ENCODE assay signal across 8 cellular contexts in the genomic region with DNA sequence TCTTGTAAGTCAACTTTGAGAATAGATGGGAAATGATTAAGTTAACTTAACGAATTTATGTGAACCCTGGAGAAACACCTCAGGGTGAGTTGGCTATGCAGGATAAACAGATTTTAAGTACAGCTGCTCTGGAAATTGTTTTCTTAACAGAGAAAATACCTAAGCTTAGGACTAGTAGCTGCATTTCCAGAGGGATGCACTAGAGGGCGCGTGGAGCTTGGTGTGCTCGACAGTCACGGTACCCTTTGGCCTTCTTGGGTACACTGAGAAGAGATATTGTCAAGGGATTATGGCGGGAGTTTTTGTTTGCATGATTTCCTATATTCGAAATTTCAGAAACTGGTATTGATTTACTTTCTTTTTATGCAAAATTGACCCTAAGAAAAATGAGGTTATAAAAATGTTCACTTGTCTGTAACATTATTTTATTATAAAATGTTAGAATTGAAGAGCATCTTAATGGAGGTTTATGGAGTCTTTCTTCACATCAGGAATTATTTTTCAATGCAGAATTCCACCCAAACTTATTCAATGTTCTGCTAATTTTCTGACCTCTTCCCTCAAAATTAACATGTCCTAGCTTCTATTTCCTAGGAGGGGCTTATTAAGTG. TPM values are rescaled to one million over a fixed set of nuclear protein-coding genes. Genes with fewer than 3 reads are reported as not detected.
DNase-seq lines count a peak whose midpoint lies in the region; ATAC-seq and TF ChIP-seq lines count a peak whose summit lies in the region.

No MANE protein-coding gene starts in this region.

- H3K27me3 ChIP-seq in esophagus muscularis mucosa, result peaks cover 0 to 2% (median 0%) of the 10 kb centered on the region in 4 donors

- H3K27me3 Mint-ChIP-seq in naive thymus-derived CD8-positive, alpha-beta T cell, result peaks cover 3 to 18% (median 10%) of the 10 kb centered on the region in 5 donors
- H3K27me3 Mint-ChIP-seq in stimulated activated naive B cell treated with anti-CD40 and anti-IgM and Interleukin-4, amounts not matched to agents 10 μg/mL and 1 μg/mL and 100 μg/mL, for 72 hours, result peaks cover 9 to 21% of the 10 kb centered on the region in 2 donors

- no peaks in the 10 kb centered on the region for H3K4me1 ChIP-seq in esophagus muscularis mucosa

- H3K27ac ChIP-seq in esophagus muscularis mucosa (replicated peaks in 1 of 4), result no peak overlapping the region

- 1% methylated on average over 7 of the region's 7 CpGs for WGBS in esophagus muscularis mucosa

- no peak overlapping the region for H3K27ac Mint-ChIP-seq in naive thymus-derived CD8-positive, alpha-beta T cell
- no peak overlapping the region for H3K27ac Mint-ChIP-seq in stimulated activated naive B cell treated with anti-CD40 and anti-IgM and Interleukin-4, amounts not matched to agents 10 μg/mL and 1 μg/mL and 100 μg/mL, for 72 hours

- no peaks in the 10 kb centered on the region for H3K36me3 ChIP-seq in esophagus muscularis mucosa

- H3K9me3 Mint-ChIP-seq in naive thymus-derived CD8-positive, alpha-beta T cell, result peaks cover 0 to 7% (median 3%) of the 10 kb centered on the region in 9 donors
- H3K9me3 Mint-ChIP-seq in stimulated activated naive B cell treated with anti-CD40 and anti-IgM and Interleukin-4, amounts not matched to agents 10 μg/mL and 1 μg/mL and 100 μg/mL, for 72 hours, result peaks cover 2 to 4% of the 10 kb centered on the region in 2 donors

- H3K4me1 Mint-ChIP-seq in naive thymus-derived CD8-positive, alpha-beta T cell, result peaks cover 0 to 2% (median 0%) of the 10 kb centered on the region in 4 donors
- no peaks in the 10 kb centered on the region for H3K4me1 Mint-ChIP-seq in stimulated activated naive B cell treated with anti-CD40 and anti-IgM and Interleukin-4, amounts not matched to agents 10 μg/mL and 1 μg/mL and 100 μg/mL, for 72 hours

- no peaks in the 10 kb centered on the region for H3K9me3 ChIP-seq in esophagus muscularis mucosa

- TF ChIP-seq EP300 in esophagus muscularis mucosa (IDR thresholded peaks at IDR 0.05), result no peak

- POLR2A ChIA-PET in naive thymus-derived CD8-positive, alpha-beta T cell (lab: Charles Lee), result no interaction called here

- peak; percentile 1 for DNase-seq in DMS79 (lab: John Stamatoyannopoulos, UW)
- peak; percentile 45 for DNase-seq in HuH-7 (ENCODE audit: low spot score)
- peak; percentile 71 for DNase-seq in NOMO-1 treated with dmso at 0.1 percent for 144 hours (lab: John Stamatoyannopoulos, UW; ENCODE audit: unreplicated experiment)
- DNase-seq in activated CD8-positive, alpha-beta memory T cell treated with anti-CD3 and anti-CD28 coated beads, Interleukin-2, amount 50 U/mL, for 1 hour (ENCODE audit: extremely low read depth), result peak; percentile 11
- no peak for DNase-seq in esophagus muscularis mucosa (ENCODE audit: extremely low spot score)
- DNase-seq in naive thymus-derived CD8-positive, alpha-beta T cell, result peak; percentile 23 to 78 (median 51)
- peak; percentile 35 for DNase-seq in stimulated activated naive B cell treated with anti-CD40 and anti-IgM and Interleukin-4, amounts not matched to agents 10 μg/mL and 1 μg/mL and 100 μg/mL, for 72 hours

- no peak overlapping the region for H3K4me3 ChIP-seq in esophagus muscularis mucosa

- intact Hi-C loops in esophagus muscularis mucosa (cut with DNase I), result loop anchor here (5.0 kb wide), 1 partner anchor 682 kb away; no protein-coding TSS in a partner anchor

- peaks cover 0 to 4% (median 0%) of the 10 kb centered on the region in 3 donors for H3K36me3 Mint-ChIP-seq in naive thymus-derived CD8-positive, alpha-beta T cell
- H3K36me3 Mint-ChIP-seq in stimulated activated naive B cell treated with anti-CD40 and anti-IgM and Interleukin-4, amounts not matched to agents 10 μg/mL and 1 μg/mL and 100 μg/mL, for 72 hours, result peaks cover 0 to 3% of the 10 kb centered on the region in 2 donors

- TF ChIP-seq CTCF in esophagus muscularis mucosa (IDR thresholded peaks at IDR 0.05), result peak; percentile 53 to 81 (median 65)

- H3K4me3 Mint-ChIP-seq in naive thymus-derived CD8-positive, alpha-beta T cell, result no peak overlapping the region
- H3K4me3 Mint-ChIP-seq in stimulated activated naive B cell treated with anti-CD40 and anti-IgM and Interleukin-4, amounts not matched to agents 10 μg/mL and 1 μg/mL and 100 μg/mL, for 72 hours, result no peak overlapping the region

- ATAC-seq in GM21526 (IDR thresholded peaks at IDR 0.05; ENCODE audit: low FRiP score, unreplicated experiment), result peak; percentile 98
- peak; percentile 53 to 60 for ATAC-seq in naive thymus-derived CD8-positive, alpha-beta T cell
- ATAC-seq in stimulated activated naive B cell treated with anti-CD40 and anti-IgM and Interleukin-4, amounts not matched to agents 10 μg/mL and 1 μg/mL and 100 μg/mL, for 72 hours (replicated peaks), result peak; percentile 75 to 89

- no peak for TF ChIP-seq POLR2A in esophagus muscularis mucosa (IDR thresholded peaks at IDR 0.05; ENCODE audit: low read depth)

RNA-seq across cellular contexts. Expression of a gene that starts 58.4 kb away (rescaled TPM):
- total RNA-seq in esophagus muscularis mucosa, result under 1 TPM in 1 of 4 donors, not detected in 3; 0.06 TPM
- not detected for total RNA-seq in naive thymus-derived CD8-positive, alpha-beta T cell
- polyA plus RNA-seq in naive thymus-derived CD8-positive, alpha-beta T cell, result not detected
